8 cellular contexts compared by ENCODE assay signal in genomic region chr7:98877692-98878364, GRCh38. TPM values are rescaled to one million over a fixed set of nuclear protein-coding genes. Genes with fewer than 3 reads are reported as not detected.
DNase-seq lines count a peak whose midpoint lies in the region; ATAC-seq and TF ChIP-seq lines count a peak whose summit lies in the region.

No MANE protein-coding gene starts in this region.

- H3K36me3 ChIP-seq in upper lobe of left lung: peaks cover 0 to 21% (median 10%) of the 10 kb centered on the region in 4 donors

- intact Hi-C loops in posterior cingulate gyrus (cut with DNase I): no loop called here

- H3K27ac ChIP-seq in upper lobe of left lung: peak overlapping the region; percentile 95 to 99 (median 96)

- peaks cover 13 to 25% (median 15%) of the 10 kb centered on the region in 4 donors for H3K4me1 ChIP-seq in upper lobe of left lung

- no peak for DNase-seq in activated T-cell treated with anti-CD3 and anti-CD28 coated beads, Interleukin-2, amount 50 U/mL, for 72 hours
- no peak for DNase-seq in activated T-cell treated with anti-CD3 and anti-CD28 coated beads, Interleukin-2, amount 50 U/mL, for 1 hour
- no peak for DNase-seq in memory B cell (ENCODE audit: low spot score in 2 of 2)
- DNase-seq in upper lobe of left lung: no peak
- DNase-seq in AG20443 (ENCODE audit: low spot score): no peak
- no peak for DNase-seq in posterior cingulate gyrus

- no peak for TF ChIP-seq EP300 in upper lobe of left lung (IDR thresholded peaks at IDR 0.05)

- peak overlapping the region; percentile 54 to 69 for H3K4me3 Mint-ChIP-seq in activated T-cell treated with anti-CD3 and anti-CD28 coated beads, Interleukin-2, amount 50 U/mL, for 72 hours
- H3K4me3 Mint-ChIP-seq in brain: peak overlapping the region; percentile 76 to 85 (median 80)
- peak overlapping the region; percentile 73 for H3K4me3 Mint-ChIP-seq in memory B cell

- no peak for TF ChIP-seq POLR2A in upper lobe of left lung (IDR thresholded peaks at IDR 0.05)

- no peak for ATAC-seq in activated T-cell treated with anti-CD3 and anti-CD28 coated beads, Interleukin-2, amount 50 U/mL, for 72 hours (replicated peaks in 1 of 2)
- no peak for ATAC-seq in memory B cell (ENCODE audit: low read depth)
- peak in 1 of 2 donors; percentile 17 for ATAC-seq in upper lobe of left lung (ENCODE audit: low FRiP score in 2 of 2)
- no peak for ATAC-seq in HG03280 (IDR thresholded peaks at IDR 0.05; ENCODE audit: unreplicated experiment)

- TF ChIP-seq CTCF in brain (conservative IDR thresholded peaks at IDR 0.05) (no peak), upper lobe of left lung (IDR thresholded peaks at IDR 0.05) (no peak)

- H3K27ac Mint-ChIP-seq in activated T-cell treated with anti-CD3 and anti-CD28 coated beads, Interleukin-2, amount 50 U/mL, for 72 hours: no peak overlapping the region
- H3K27ac Mint-ChIP-seq in brain (peak overlapping the region; percentile 48 to 77 (median 71)), memory B cell (no peak overlapping the region)

- 51 to 54% methylated on average over 9 of the region's 18 CpGs for WGBS in upper lobe of left lung, 2 donors

- H3K4me1 Mint-ChIP-seq in activated T-cell treated with anti-CD3 and anti-CD28 coated beads, Interleukin-2, amount 50 U/mL, for 72 hours (ENCODE audit: low read depth): peaks cover 42% of the 10 kb centered on the region
- H3K4me1 Mint-ChIP-seq in brain: peaks cover 19% of the 10 kb centered on the region
- peaks cover 6% of the 10 kb centered on the region for H3K4me1 Mint-ChIP-seq in memory B cell

- H3K4me3 ChIP-seq in upper lobe of left lung: peak overlapping the region; percentile 90 to 100 (median 98)

- H3K36me3 Mint-ChIP-seq in activated T-cell treated with anti-CD3 and anti-CD28 coated beads, Interleukin-2, amount 50 U/mL, for 72 hours (ENCODE audit: insufficient read depth in 2 of 2): peaks cover 1 to 9% of the 10 kb centered on the region in 2 donors
- H3K36me3 Mint-ChIP-seq in brain: peaks cover 15% of the 10 kb centered on the region
- H3K36me3 Mint-ChIP-seq in memory B cell: no peaks in the 10 kb centered on the region

- no peaks in the 10 kb centered on the region for H3K27me3 ChIP-seq in upper lobe of left lung

- H3K9me3 Mint-ChIP-seq in activated T-cell treated with anti-CD3 and anti-CD28 coated beads, Interleukin-2, amount 50 U/mL, for 72 hours: no peaks in the 10 kb centered on the region
- H3K9me3 Mint-ChIP-seq in brain (no peaks in the 10 kb centered on the region), memory B cell (no peaks in the 10 kb centered on the region)

- H3K9me3 ChIP-seq in upper lobe of left lung: no peaks in the 10 kb centered on the region

- no peaks in the 10 kb centered on the region for H3K27me3 Mint-ChIP-seq in activated T-cell treated with anti-CD3 and anti-CD28 coated beads, Interleukin-2, amount 50 U/mL, for 72 hours (ENCODE audit: low read depth)
- H3K27me3 Mint-ChIP-seq in brain (peaks cover 16% of the 10 kb centered on the region), memory B cell (peaks cover 2% of the 10 kb centered on the region)

RNA-seq across cellular contexts. Expression of gene TRRAP, which starts 0.5 kb away (rescaled TPM):
- 10 to 100 TPM; 59.3 to 63.1 TPM for total RNA-seq in activated T-cell treated with anti-CD3 and anti-CD28 coated beads, Interleukin-2, amount 50 U/mL, for 72 hours
- polyA plus RNA-seq in brain (ENCODE audit: insufficient read depth, low read depth, low replicate concordance): 32.3 TPM
- 10 to 100 TPM; 29.1 to 53.4 (median 37.5) TPM for total RNA-seq in upper lobe of left lung

RNA-seq across cellular contexts. Expression of gene TMEM130, which starts 8.0 kb away (rescaled TPM):
- 1 to 10 TPM in 1 of 2 donors, under 1 TPM in 1; 0.35 to 2.0 TPM for total RNA-seq in activated T-cell treated with anti-CD3 and anti-CD28 coated beads, Interleukin-2, amount 50 U/mL, for 72 hours
- polyA plus RNA-seq in brain (ENCODE audit: insufficient read depth, low read depth, low replicate concordance): 62.5 TPM
- total RNA-seq in upper lobe of left lung: 10 to 100 TPM in 1 of 6 donors, 1 to 10 TPM in 4, under 1 TPM in 1; 0.30 to 10.2 (median 2.7) TPM

Comparison
In these comparisons a context has a peak if more than half of its experiments do, and no peak if none do; other contexts are left out.
1. H3K27ac Mint-ChIP-seq: peak in brain (5 of 5); none in activated T-cell treated with anti-CD3 and anti-CD28 coated beads, Interleukin-2, amount 50 U/mL, for 72 hours (single experiment) and memory B cell (single experiment).
2. Peak in every context shown above with its lines, with median percentiles within 50 percentile points of each other: H3K4me3 Mint-ChIP-seq.